In genomic region chr9:121286688-121286972, GRCh38 we compare ENCODE assay signal across 9 cellular contexts. TPM values are rescaled to one million over a fixed set of nuclear protein-coding genes. Genes with fewer than 3 reads are reported as not detected.
A peak's percentile ranks its signal among the peaks of the same experiment; 100 is the strongest.
DNase-seq lines count a peak whose midpoint lies in the region; ATAC-seq, FAIRE-seq and TF ChIP-seq lines count a peak whose summit lies in the region.
"Had no signal": no experiment of that assay in that cellular context is flagged by ENCODE, and none has a peak within 500 bp of the region (broad histone marks: within the 10 kb centered on the region; RNA-seq: fewer than 3 reads in every experiment).

No MANE protein-coding gene starts in this region.

- H3K79me2 ChIP-seq in astrocyte (ENCODE audit: insufficient read depth, low read length): peaks cover 17% of the 10 kb centered on the region

- ATAC-seq in left lung: no peak

- peak overlapping the region; percentile 79 for H3K4me3 Mint-ChIP-seq in HFFc6
- H3K4me3 Mint-ChIP-seq in astrocyte (ENCODE audit: unreplicated experiment): no peak overlapping the region
- H3K4me3 Mint-ChIP-seq: T-cell had no signal

- H3K27me3 ChIP-seq in astrocyte (ENCODE audit: insufficient read depth, low read length): no peaks in the 10 kb centered on the region
- no peaks in the 10 kb centered on the region for H3K27me3 ChIP-seq in left lung
- H3K27me3 ChIP-seq in small intestine (ENCODE audit: control insufficient read depth in 2 of 2, insufficient read depth in 2 of 2, low read length in 2 of 2): no peaks in the 10 kb centered on the region

- WGBS in small intestine, 3 donors: 24 to 43% (median 39%) methylated on average over 2 of the region's 2 CpGs

- DNase-seq in HFFc6 (no peak), astrocyte (ENCODE audit: low read depth) (no peak), left lung (no peak), small intestine (peak; percentile 86), NAMALWA (ENCODE audit: low spot score) (no peak), NCI-H187 treated with DMSO at 0.1 percent for 48 hours (lab: John Stamatoyannopoulos, UW) (no peak), middle frontal gyrus (ENCODE audit: extremely low spot score, low spot score) (no peak)
- DNase-seq in effector CD8-positive, alpha-beta T cell (lab: John Stamatoyannopoulos, UW): no peak
- DNase-seq: T-cell had no signal

- H3K4me1 Mint-ChIP-seq in HFFc6 (ENCODE audit: low read depth) (peaks cover 83% of the 10 kb centered on the region), astrocyte (ENCODE audit: low read depth, unreplicated experiment) (peaks cover 55% of the 10 kb centered on the region)

- peak overlapping the region; percentile 98 for H3K27ac Mint-ChIP-seq in HFFc6
- peak overlapping the region; percentile 99 for H3K27ac Mint-ChIP-seq in astrocyte (ENCODE audit: unreplicated experiment)
- H3K27ac Mint-ChIP-seq: T-cell had no signal

- intact Hi-C loops in left lung (cut with DNase I): no loop called here

- no peak for FAIRE-seq in astrocyte (lab: Jason Lieb, UNC)
- FAIRE-seq in small intestine (lab: Jason Lieb, UNC): no peak

- peak overlapping the region; percentile 81 for H3K4me2 ChIP-seq in astrocyte (ENCODE audit: low read length)

- H4K20me1 ChIP-seq in astrocyte (ENCODE audit: insufficient read depth, low read length): no peaks in the 10 kb centered on the region

- H3K4me3 ChIP-seq in astrocyte (ENCODE audit: insufficient read depth, low read depth, low read length) (no peak overlapping the region), left lung (peak overlapping the region in 1 of 2 donors; percentile 10), small intestine (ENCODE audit: low read depth in 1 of 2, low read length in 2 of 2) (no peak overlapping the region)

- no peak for TF ChIP-seq CTCF in HFFc6 (IDR thresholded peaks at IDR 0.05)
- TF ChIP-seq CTCF in astrocyte (IDR thresholded peaks at IDR 0.05; ENCODE audit: insufficient read depth, low read depth, low read length): no peak
- no peak for TF ChIP-seq CTCF in left lung (IDR thresholded peaks at IDR 0.05)

- peaks cover 57% of the 10 kb centered on the region for H3K4me1 ChIP-seq in astrocyte (ENCODE audit: insufficient read depth, low read length)
- H3K4me1 ChIP-seq in left lung: peaks cover 77 to 90% of the 10 kb centered on the region in 2 donors
- peaks cover 9 to 33% of the 10 kb centered on the region in 2 donors for H3K4me1 ChIP-seq in small intestine (ENCODE audit: control insufficient read depth in 2 of 2, insufficient read depth in 1 of 2, low read depth in 1 of 2, low read length in 1 of 2)

- H3K27me3 Mint-ChIP-seq in HFFc6 (ENCODE audit: insufficient read depth) (peaks cover 8% of the 10 kb centered on the region), astrocyte (ENCODE audit: low read depth, unreplicated experiment) (no peaks in the 10 kb centered on the region)
- H3K27me3 Mint-ChIP-seq: T-cell had no signal

- H3K9me3 Mint-ChIP-seq in HFFc6 (no peaks in the 10 kb centered on the region), astrocyte (ENCODE audit: unreplicated experiment) (peaks cover 2% of the 10 kb centered on the region)
- H3K9me3 Mint-ChIP-seq: T-cell had no signal

- H2AFZ ChIP-seq in astrocyte (ENCODE audit: low read depth, low read length): peak overlapping the region; percentile 41

- peak overlapping the region; percentile 97 for H3K27ac ChIP-seq in astrocyte (ENCODE audit: low read depth, low read length)
- peak overlapping the region; percentile 91 to 93 for H3K27ac ChIP-seq in left lung
- peak overlapping the region; percentile 95 to 99 for H3K27ac ChIP-seq in small intestine (ENCODE audit: low read depth in 1 of 2, low read length in 1 of 2)

- H3K9me3 ChIP-seq in astrocyte (ENCODE audit: insufficient read depth, low read depth, low read length): no peaks in the 10 kb centered on the region
- no peaks in the 10 kb centered on the region for H3K9me3 ChIP-seq in left lung
- H3K9me3 ChIP-seq in small intestine (ENCODE audit: control insufficient read depth, low read depth): no peaks in the 10 kb centered on the region

- H3K9ac ChIP-seq in astrocyte (ENCODE audit: low read length): peak overlapping the region; percentile 82

- H3K36me3 ChIP-seq in astrocyte (ENCODE audit: insufficient read depth, low read length): peaks cover 5% of the 10 kb centered on the region
- no peaks in the 10 kb centered on the region for H3K36me3 ChIP-seq in left lung
- no peaks in the 10 kb centered on the region for H3K36me3 ChIP-seq in small intestine (ENCODE audit: control insufficient read depth in 2 of 2, insufficient read depth in 2 of 2, low read length in 2 of 2)

- H3K36me3 Mint-ChIP-seq in HFFc6 (ENCODE audit: low read depth) (peaks cover 33% of the 10 kb centered on the region), astrocyte (ENCODE audit: low read depth, unreplicated experiment) (peaks cover 26% of the 10 kb centered on the region)

RNA-seq across cellular contexts. Expression of gene GSN, which starts 18.7 kb away (rescaled TPM):
- 100 to 1,000 TPM; 288 to 394 (median 318) TPM for total RNA-seq in HFFc6 (2021; fragmentation: NEBNext Ultra II Directional; extraction: Animal tissue kit (Norgen Biotek cat#: 25700))
- total RNA-seq in astrocyte: 260 and 357 TPM in 2 replicates
- 100 to 1,000 TPM; 395 to 485 TPM for total RNA-seq in left lung
- 100 to 1,000 TPM; 196 to 380 (median 205) TPM for polyA plus RNA-seq in small intestine
